26 cellular contexts compared by ENCODE assay signal in the genomic region with DNA sequence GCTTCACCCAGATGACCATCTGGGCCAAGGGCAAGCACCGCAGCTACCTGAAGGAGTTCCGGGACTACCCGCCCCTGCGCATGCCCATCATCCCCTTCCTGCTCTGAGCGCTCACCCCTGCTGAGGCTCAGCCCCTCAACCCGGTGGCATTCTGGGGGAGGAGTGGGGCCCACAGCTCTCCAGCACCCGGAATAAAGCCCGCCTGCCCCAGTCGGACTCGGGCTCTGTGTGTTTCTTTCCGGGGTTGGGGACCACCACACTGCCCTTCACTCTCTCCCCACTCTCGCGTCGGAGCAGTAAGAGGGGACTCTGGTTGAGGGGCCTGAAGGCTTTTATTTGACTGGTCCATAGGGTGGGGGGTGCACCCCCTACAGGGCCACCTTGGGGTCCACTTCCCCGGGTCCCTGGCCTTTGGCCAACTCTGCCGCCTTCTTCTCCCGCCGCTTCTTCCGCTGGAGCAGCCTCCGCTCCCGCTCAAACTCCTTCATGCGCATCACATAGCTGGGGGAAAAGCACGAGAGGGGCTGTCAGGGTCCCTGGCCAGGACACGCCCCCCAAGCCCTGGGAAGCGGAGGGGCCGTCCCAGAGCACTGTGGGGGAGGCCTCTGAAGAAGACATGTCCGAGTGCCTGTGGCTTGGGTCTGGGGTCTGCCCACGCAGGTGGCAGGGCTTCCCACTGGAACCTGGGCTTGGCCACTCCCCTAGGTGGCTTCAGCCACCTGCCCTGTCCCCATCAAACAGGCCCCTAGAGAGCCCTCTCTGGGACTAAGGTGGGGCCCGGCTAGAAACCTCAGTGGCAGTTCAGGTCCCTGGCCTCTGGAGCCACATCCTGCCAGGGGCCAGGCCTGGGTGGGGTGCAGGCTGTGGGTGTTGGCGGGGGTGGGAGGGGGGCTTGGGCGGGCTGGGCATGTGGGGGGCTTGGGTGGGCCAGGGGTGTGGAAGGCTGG. TPM values are rescaled to one million over a fixed set of nuclear protein-coding genes. Genes with fewer than 3 reads are reported as not detected.
"Had no signal": no experiment of that assay in that cellular context is flagged by ENCODE, and none has a peak within 500 bp of the region (broad histone marks: within the 10 kb centered on the region; RNA-seq: fewer than 3 reads in every experiment).

No MANE protein-coding gene starts in this region.

- H3K27ac ChIP-seq: adrenal gland, ascending aorta, brain microvascular endothelial cell, neutrophil, pancreas, stomach, suprapubic skin, transverse colon, WERI-Rb-1 had no signal

- H3K27me3 ChIP-seq: adrenal gland, ascending aorta, brain microvascular endothelial cell, neutrophil, pancreas, stomach, suprapubic skin, transverse colon had no signal

- H3K27me3 Mint-ChIP-seq: activated naive CD8-positive, alpha-beta T cell had no signal

- H3K9me3 ChIP-seq: adrenal gland, ascending aorta, neutrophil, pancreas, stomach, suprapubic skin, transverse colon had no signal

- H3K27ac Mint-ChIP-seq: activated naive CD8-positive, alpha-beta T cell; activated T-helper 2 cell treated with anti-CD3 and anti-CD28 coated beads, Interferon-gamma antibody, Interleukin-2, Interleukin-4, amounts not matched to agents 10 μg/mL and 5 μg/mL and 100 μg/mL, durations not matched to agents 14 hours and 24 hours and 36 hours; nephron had no signal

- H3K36me3 ChIP-seq: pancreas had no signal

- H3K9me3 Mint-ChIP-seq: activated T-helper 2 cell treated with anti-CD3 and anti-CD28 coated beads, Interferon-gamma antibody, Interleukin-2, Interleukin-4, amounts not matched to agents 10 μg/mL and 5 μg/mL and 100 μg/mL, durations not matched to agents 14 hours and 24 hours and 36 hours; nephron had no signal

- H3K4me3 Mint-ChIP-seq: activated naive CD8-positive, alpha-beta T cell had no signal

- H3K36me3 Mint-ChIP-seq: activated naive CD8-positive, alpha-beta T cell had no signal

- ATAC-seq: esophagus mucosa, left ventricle myocardium superior, pancreas, right cardiac atrium had no signal

- H3K4me3 ChIP-seq: adrenal gland, ascending aorta, pancreas, stomach, suprapubic skin, transverse colon had no signal

- DNase-seq: activated CD4-positive, CD25-positive, alpha-beta regulatory T cell treated with anti-CD3 and anti-CD28 coated beads, Interleukin-2, amount 50 U/mL, for 72 hours; activated naive CD4-positive, alpha-beta T cell; activated T-cell treated with anti-CD3 and anti-CD28 coated beads, Interleukin-2, amount 50 U/mL, for 1 hour; adrenal gland; brain microvascular endothelial cell; central memory CD4-positive, alpha-beta T cell; effector memory CD4-positive, alpha-beta T cell; foreskin melanocyte; left ventricle myocardium superior; midbrain; stimulated activated CD4-positive, alpha-beta T cell treated with anti-CD3 and anti-CD28 coated beads, Interleukin-1b, Interleukin-23, amount 100 ng/mL, for 48 hours; stomach; transverse colon; WERI-Rb-1 had no signal

RNA-seq across cellular contexts. Expression of gene CLEC17A, which starts 16.8 kb away (rescaled TPM):
- total RNA-seq: adrenal gland, ascending aorta, dermis microvascular lymphatic vessel endothelial cell, endothelial cell of umbilical vein, left ventricle myocardium superior, pulmonary artery endothelial cell, right cardiac atrium, suprapubic skin had no signal
- polyA plus RNA-seq: right cardiac atrium had no signal
